In genomic region chr3:121995190-121996137, GRCh38 we compare ENCODE assay signal across 8 cellular contexts. TPM values are rescaled to one million over a fixed set of nuclear protein-coding genes. Genes with fewer than 3 reads are reported as not detected.
A peak's percentile ranks its signal among the peaks of the same experiment; 100 is the strongest.
DNase-seq lines count a peak whose midpoint lies in the region; ATAC-seq and TF ChIP-seq lines count a peak whose summit lies in the region.

No MANE protein-coding gene starts in this region.

- no peaks in the 10 kb centered on the region for H3K36me3 Mint-ChIP-seq in CD4-positive, alpha-beta memory T cell
- peaks cover 7% of the 10 kb centered on the region for H3K36me3 Mint-ChIP-seq in IgD-negative memory B cell

- H3K27ac Mint-ChIP-seq in CD4-positive, alpha-beta memory T cell = peak overlapping the region in 2 of 7 donors; percentile 2 to 57
- peak overlapping the region; percentile 25 to 93 (median 76) for H3K27ac Mint-ChIP-seq in IgD-negative memory B cell

- TF ChIP-seq CTCF in coronary artery (IDR thresholded peaks at IDR 0.05) = peak; percentile 22
- peak; percentile 53 for TF ChIP-seq CTCF in lower lobe of right lung (IDR thresholded peaks at IDR 0.05)
- peak; percentile 48 for TF ChIP-seq CTCF in upper lobe of right lung (IDR thresholded peaks at IDR 0.05)

- no peaks in the 10 kb centered on the region for H3K36me3 ChIP-seq in CD4-positive, alpha-beta memory T cell (ENCODE audit: insufficient read depth, low read length)
- H3K36me3 ChIP-seq in lower lobe of right lung (no peaks in the 10 kb centered on the region), upper lobe of right lung (no peaks in the 10 kb centered on the region)

- no peaks in the 10 kb centered on the region for H3K4me1 ChIP-seq in CD4-positive, alpha-beta memory T cell (ENCODE audit: insufficient read depth, low read length)
- peaks cover 20% of the 10 kb centered on the region for H3K4me1 ChIP-seq in lower lobe of right lung
- H3K4me1 ChIP-seq in upper lobe of right lung = peaks cover 6% of the 10 kb centered on the region

- no peaks in the 10 kb centered on the region for H3K9me3 ChIP-seq in CD4-positive, alpha-beta memory T cell (ENCODE audit: control insufficient read depth in 1 of 2, low read length in 2 of 2)
- H3K9me3 ChIP-seq in lower lobe of right lung (no peaks in the 10 kb centered on the region), upper lobe of right lung (no peaks in the 10 kb centered on the region)

- no peak overlapping the region for H3K27ac ChIP-seq in CD4-positive, alpha-beta memory T cell (ENCODE audit: low read depth, low read length)
- H3K27ac ChIP-seq in coronary artery = peak overlapping the region; percentile 19 to 72
- peak overlapping the region; percentile 70 for H3K27ac ChIP-seq in lower lobe of right lung
- peak overlapping the region; percentile 55 for H3K27ac ChIP-seq in upper lobe of right lung

- H3K27me3 ChIP-seq in CD4-positive, alpha-beta memory T cell (ENCODE audit: insufficient read depth, low read length) = no peaks in the 10 kb centered on the region
- H3K27me3 ChIP-seq in lower lobe of right lung (ENCODE audit: low read depth) (no peaks in the 10 kb centered on the region), upper lobe of right lung (no peaks in the 10 kb centered on the region)

- intact Hi-C loops in CD4-positive, alpha-beta memory T cell (cut with micrococcal nuclease) = no loop called here
- intact Hi-C loops in lower lobe of right lung (cut with DNase I) (no loop called here), upper lobe of right lung (cut with DNase I) (no loop called here)

- CTCF ChIA-PET in CD4-positive, alpha-beta memory T cell (lab: Charles Lee; ENCODE audit: partially characterized antibody) = interaction anchor here (0.6 to 3.7 kb wide), 3 partner anchors 265 to 449 kb away, joined by 3 to 18 read pairs (median 3); partner anchors contain the start of gene POLQ

- peaks cover 0 to 2% (median 0%) of the 10 kb centered on the region in 8 donors for H3K9me3 Mint-ChIP-seq in CD4-positive, alpha-beta memory T cell
- H3K9me3 Mint-ChIP-seq in IgD-negative memory B cell = no peaks in the 10 kb centered on the region

- H3K4me1 Mint-ChIP-seq in CD4-positive, alpha-beta memory T cell = peaks cover 5 to 7% (median 7%) of the 10 kb centered on the region in 4 donors
- H3K4me1 Mint-ChIP-seq in IgD-negative memory B cell = peaks cover 58 to 73% (median 65%) of the 10 kb centered on the region in 3 donors

- POLR2A ChIA-PET in CD4-positive, alpha-beta memory T cell (lab: Charles Lee; ENCODE audit: partially characterized antibody) = no interaction called here

- H3K4me3 Mint-ChIP-seq in CD4-positive, alpha-beta memory T cell = no peak overlapping the region
- peak overlapping the region; percentile 21 to 59 (median 42) for H3K4me3 Mint-ChIP-seq in IgD-negative memory B cell

- ATAC-seq in GM18520 (IDR thresholded peaks at IDR 0.05; ENCODE audit: unreplicated experiment) (peak; percentile 29), lower lobe of right lung (peak; percentile 85 to 88), upper lobe of right lung (peak; percentile 88)

- peaks cover 0 to 4% of the 10 kb centered on the region in 2 donors for H3K27me3 Mint-ChIP-seq in CD4-positive, alpha-beta memory T cell
- no peaks in the 10 kb centered on the region for H3K27me3 Mint-ChIP-seq in IgD-negative memory B cell

- H3K4me3 ChIP-seq in CD4-positive, alpha-beta memory T cell (ENCODE audit: low read length in 2 of 2) = no peak overlapping the region
- H3K4me3 ChIP-seq in coronary artery = no peak overlapping the region
- no peak overlapping the region for H3K4me3 ChIP-seq in lower lobe of right lung
- no peak overlapping the region for H3K4me3 ChIP-seq in upper lobe of right lung

- peak in 4 of 5 donors; percentile 9 to 14 (median 12) for DNase-seq in CD4-positive, alpha-beta memory T cell
- DNase-seq in SK-N-DZ (ENCODE audit: low spot score) (peak; percentile 27), coronary artery (ENCODE audit: low spot score) (no peak), lower lobe of right lung (peak; percentile 77), upper lobe of right lung (peak; percentile 73), epidermal melanocyte (ENCODE audit: insufficient read length, low spot score) (no peak)

RNA-seq across cellular contexts. Expression of gene ILDR1, which starts 26.6 kb away (rescaled TPM):
- not detected for total RNA-seq in CD4-positive, alpha-beta memory T cell
- not detected for polyA plus RNA-seq in CD4-positive, alpha-beta memory T cell
- polyA plus RNA-seq in IgD-negative memory B cell = 4.0 TPM
- not detected in 2 replicates for polyA plus RNA-seq in SK-N-DZ (2014; cell fraction: cytosol; rRNA removed)
- not detected in 2 replicates for polyA plus RNA-seq in SK-N-DZ (2014; cell fraction: nucleus; rRNA removed)
- total RNA-seq in lower lobe of right lung (8.3 TPM), upper lobe of right lung (6.9 TPM)

RNA-seq across cellular contexts. Expression of gene CD86, which starts 59.7 kb away (rescaled TPM):
- total RNA-seq in CD4-positive, alpha-beta memory T cell = 1 to 10 TPM in 1 of 2 experiments, under 1 TPM in 1; 0.58 to 1.2 TPM
- polyA plus RNA-seq in CD4-positive, alpha-beta memory T cell = 1 to 10 TPM in 1 of 2 donors, under 1 TPM in 1; 0.31 to 1.8 TPM
- 85.1 TPM for polyA plus RNA-seq in IgD-negative memory B cell
- polyA plus RNA-seq in SK-N-DZ (2014; cell fraction: cytosol; rRNA removed) = not detected in 2 replicates
- not detected in 2 replicates for polyA plus RNA-seq in SK-N-DZ (2014; cell fraction: nucleus; rRNA removed)
- 29.5 TPM for total RNA-seq in lower lobe of right lung
- total RNA-seq in upper lobe of right lung = 27.4 TPM

Comparison
In these comparisons a context has a peak if more than half of its experiments do, and no peak if none do; other contexts are left out.
1. DNase-seq: peak in CD4-positive, alpha-beta memory T cell (4 of 5), SK-N-DZ (single experiment), lower lobe of right lung (single experiment) and upper lobe of right lung (single experiment); none in coronary artery (single experiment) and epidermal melanocyte (single experiment).
2. H3K4me3 Mint-ChIP-seq: peak in IgD-negative memory B cell (4 of 4); none in CD4-positive, alpha-beta memory T cell (0 of 8).
3. ATAC-seq: peak in every context shown above with its lines; median percentile 88 in upper lobe of right lung; 86 in lower lobe of right lung; 29 in GM18520.
4. RNA of gene CD86, which starts 59.7 kb away (total RNA-seq): 29.5 TPM in lower lobe of right lung (single experiment) and 27.4 TPM in upper lobe of right lung (single experiment); 0.58 to 1.2 TPM in CD4-positive, alpha-beta memory T cell; every median in the first group is over 10 times any median in the second.
5. Peak in every context shown above with its lines, with median percentiles within 50 percentile points of each other: CTCF ChIP-seq.